ENCODE assay signal across 22 cellular contexts in the genomic region with DNA sequence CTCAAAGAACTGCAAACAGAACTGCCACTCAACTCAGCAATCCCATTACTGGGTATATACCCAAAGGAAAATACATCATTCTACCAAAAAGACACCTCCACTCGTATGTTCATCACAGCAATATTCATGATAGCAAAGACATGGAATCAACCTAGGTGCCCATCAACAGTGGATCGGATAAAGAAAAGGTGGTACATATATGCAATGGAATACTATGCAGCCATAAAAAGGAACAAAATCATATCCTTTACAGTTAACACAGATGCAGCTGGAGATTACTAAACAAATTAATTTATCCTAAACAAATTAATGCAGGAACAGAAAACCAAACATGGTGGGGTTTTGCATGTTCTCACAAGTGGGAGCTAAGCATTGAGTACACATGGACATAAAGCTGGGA.
"Had no signal": no experiment of that assay in that cellular context is flagged by ENCODE, and none has a peak within 500 bp of the region (broad histone marks: within the 10 kb centered on the region; RNA-seq: fewer than 3 reads in every experiment).

No MANE protein-coding gene starts in this region.

- H3K4me2 ChIP-seq: hepatocyte had no signal

- H3K27ac ChIP-seq: coronary artery, esophagus muscularis mucosa, foreskin keratinocyte, heart left ventricle, hepatocyte, left lung, lower lobe of right lung had no signal

- DNase-seq: dermis blood vessel endothelial cell; dorsolateral prefrontal cortex; effector CD4-positive, alpha-beta T cell; effector memory CD4-positive, alpha-beta T cell; foreskin keratinocyte; heart left ventricle; left cardiac atrium; left lung; left ventricle myocardium superior; lower lobe of right lung; mesenchymal stem cell; mucosa of descending colon; naive B cell; naive thymus-derived CD8-positive, alpha-beta T cell had no signal

- H3K4me3 ChIP-seq: coronary artery, dorsolateral prefrontal cortex, esophagus muscularis mucosa, gastroesophageal sphincter, heart left ventricle, hepatocyte, left lung, lower lobe of right lung, mucosa of descending colon had no signal

- H3K9me3 ChIP-seq: esophagus muscularis mucosa, gastroesophageal sphincter, heart left ventricle, left lung, lower lobe of right lung, mucosa of descending colon had no signal

- FAIRE-seq: endothelial cell of umbilical vein, frontal cortex, islet of Langerhans, keratinocyte had no signal

- H2AFZ ChIP-seq: hepatocyte had no signal

- ATAC-seq: foreskin keratinocyte; gastroesophageal sphincter; heart left ventricle; left cardiac atrium; left lung; left ventricle myocardium superior; lower lobe of right lung; mucosa of descending colon; naive thymus-derived CD8-positive, alpha-beta T cell had no signal

- H3K79me2 ChIP-seq: hepatocyte had no signal

- H3K27me3 ChIP-seq: dorsolateral prefrontal cortex, esophagus muscularis mucosa, foreskin keratinocyte, gastroesophageal sphincter, heart left ventricle, hepatocyte, left lung had no signal
